Comparison of ENCODE assay signal across 8 cellular contexts in the genomic region with DNA sequence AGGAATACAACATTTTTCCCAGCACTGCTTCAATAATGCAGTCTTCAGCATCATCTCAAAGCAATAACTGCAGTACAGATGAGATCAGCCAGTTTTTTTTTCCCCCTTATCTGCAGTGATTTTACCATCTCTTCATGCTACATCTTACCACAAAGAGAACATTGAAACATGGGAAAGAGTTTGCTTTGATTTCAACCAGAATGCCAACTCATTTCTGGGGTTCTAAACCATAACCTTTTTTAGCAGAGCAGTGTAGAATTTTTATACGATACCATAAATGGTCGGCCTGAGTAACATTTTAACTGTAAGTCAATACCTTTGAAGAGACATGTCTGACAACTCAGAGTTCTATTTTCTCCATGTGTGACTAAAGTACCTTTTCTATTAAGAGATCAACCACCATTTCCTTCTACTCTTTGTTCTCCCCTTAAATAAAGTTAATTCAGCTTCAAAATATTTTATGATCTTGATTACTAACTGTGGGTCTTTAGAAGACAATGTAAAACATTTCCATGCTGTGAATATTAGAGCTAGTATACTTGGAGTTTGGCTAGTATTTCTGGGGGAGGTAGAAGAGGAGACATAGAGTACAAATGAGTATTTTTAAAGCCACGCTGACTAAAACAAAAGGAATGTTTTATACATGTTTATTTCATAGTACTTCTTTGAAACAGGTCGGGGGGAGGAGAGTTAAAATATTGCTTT.
DNase-seq lines count a peak whose midpoint lies in the region; ATAC-seq, FAIRE-seq and TF ChIP-seq lines count a peak whose summit lies in the region.

No MANE protein-coding gene starts in this region.

- no peak for TF ChIP-seq POLR2A in transverse colon (IDR thresholded peaks at IDR 0.05)

- H3K36me3 ChIP-seq in CD4-positive, CD25-positive, alpha-beta regulatory T cell (ENCODE audit: control insufficient read depth, insufficient read depth, low read length), result no peaks in the 10 kb centered on the region
- H3K36me3 ChIP-seq in transverse colon, result no peaks in the 10 kb centered on the region

- H3K27me3 ChIP-seq in CD4-positive, CD25-positive, alpha-beta regulatory T cell (ENCODE audit: control insufficient read depth, insufficient read depth, low read length), result no peaks in the 10 kb centered on the region
- no peaks in the 10 kb centered on the region for H3K27me3 ChIP-seq in transverse colon

- intact Hi-C loops in transverse colon (cut with DNase I; ENCODE audit: low total_unique reads), result no loop called here

- peak overlapping the region in 1 of 4 donors; percentile 24 for H3K4me3 Mint-ChIP-seq in CD4-positive, CD25-positive, alpha-beta regulatory T cell
- no peak overlapping the region for H3K4me3 Mint-ChIP-seq in effector memory CD8-positive, alpha-beta T cell

- in situ Hi-C loops in transverse colon (cut with MboI; ENCODE audit: low pct_ligation_motif_present in 1 of 4, low pct_unique_long_range_greater_than_20kb in 1 of 4, low sequenced_read_pairs in 3 of 4), result no loop called here

- peaks cover 16% of the 10 kb centered on the region for H3K36me3 Mint-ChIP-seq in CD4-positive, CD25-positive, alpha-beta regulatory T cell
- no peaks in the 10 kb centered on the region for H3K36me3 Mint-ChIP-seq in effector memory CD8-positive, alpha-beta T cell (ENCODE audit: insufficient read depth)

- H3K4me1 Mint-ChIP-seq in CD4-positive, CD25-positive, alpha-beta regulatory T cell, result peaks cover 26 to 34% (median 31%) of the 10 kb centered on the region in 4 donors
- H3K4me1 Mint-ChIP-seq in effector memory CD8-positive, alpha-beta T cell (ENCODE audit: low read depth in 2 of 2), result peaks cover 4 to 23% of the 10 kb centered on the region in 2 donors

- no peak for TF ChIP-seq CTCF in transverse colon (IDR thresholded peaks at IDR 0.05)

- POLR2A ChIA-PET in HEK293T (lab: Yijun Ruan, JAX), result no interaction called here

- DNase-seq in CD4-positive, CD25-positive, alpha-beta regulatory T cell, result peak in 1 of 3 donors; percentile 29
- DNase-seq in HEK293T (ENCODE audit: extremely low spot score), result no peak
- DNase-seq in transverse colon, result no peak
- DNase-seq in effector memory CD8-positive, alpha-beta T cell, result no peak
- DNase-seq in cerebellar cortex (ENCODE audit: low spot score), result no peak

- peaks cover 4% of the 10 kb centered on the region for H3K4me1 ChIP-seq in CD4-positive, CD25-positive, alpha-beta regulatory T cell (ENCODE audit: control insufficient read depth, insufficient read depth, low read length, poor library complexity, severe bottlenecking)
- peaks cover 0 to 30% (median 18%) of the 10 kb centered on the region in 4 donors for H3K4me1 ChIP-seq in transverse colon

- 28 to 31% methylated on average over 4 of the region's 4 CpGs for WGBS in transverse colon (ENCODE audit: low coverage in 1 of 2), 2 donors

- peak; percentile 15 for FAIRE-seq in endometrium (lab: Jason Lieb, UNC)

- H3K9me3 ChIP-seq in CD4-positive, CD25-positive, alpha-beta regulatory T cell (ENCODE audit: control insufficient read depth in 2 of 2, low read length in 2 of 2), result no peaks in the 10 kb centered on the region
- no peaks in the 10 kb centered on the region for H3K9me3 ChIP-seq in transverse colon

- H3K9me3 Mint-ChIP-seq in CD4-positive, CD25-positive, alpha-beta regulatory T cell, result no peaks in the 10 kb centered on the region
- H3K9me3 Mint-ChIP-seq in effector memory CD8-positive, alpha-beta T cell, result no peaks in the 10 kb centered on the region

- CTCF ChIA-PET in HEK293T (lab: Yijun Ruan, JAX), result no interaction called here

- no peak for ATAC-seq in CD4-positive, CD25-positive, alpha-beta regulatory T cell (ENCODE audit: low read depth in 2 of 2)
- ATAC-seq in GM19395 (IDR thresholded peaks at IDR 0.05; ENCODE audit: unreplicated experiment) (peak; percentile 75), HG03432 (IDR thresholded peaks at IDR 0.05; ENCODE audit: unreplicated experiment) (peak; percentile 84)
- ATAC-seq in effector memory CD8-positive, alpha-beta T cell (replicated peaks), result no peak

- peak overlapping the region; percentile 42 for H3K4me3 ChIP-seq in CD4-positive, CD25-positive, alpha-beta regulatory T cell (ENCODE audit: low read depth, low read length)
- no peak overlapping the region for H3K4me3 ChIP-seq in transverse colon

- peak overlapping the region in 2 of 3 donors; percentile 20 to 33 for H3K27ac Mint-ChIP-seq in CD4-positive, CD25-positive, alpha-beta regulatory T cell
- peak overlapping the region in 1 of 2 donors; percentile 58 for H3K27ac Mint-ChIP-seq in effector memory CD8-positive, alpha-beta T cell

- peak overlapping the region; percentile 6 for H3K27ac ChIP-seq in CD4-positive, CD25-positive, alpha-beta regulatory T cell (ENCODE audit: insufficient read depth, low read length, poor library complexity, severe bottlenecking)
- H3K27ac ChIP-seq in transverse colon, result peak overlapping the region in 2 of 4 donors; percentile 1 to 13

- H3K27me3 Mint-ChIP-seq in CD4-positive, CD25-positive, alpha-beta regulatory T cell, result no peaks in the 10 kb centered on the region
- H3K27me3 Mint-ChIP-seq in effector memory CD8-positive, alpha-beta T cell, result no peaks in the 10 kb centered on the region

- no peak for TF ChIP-seq EP300 in transverse colon (IDR thresholded peaks at IDR 0.05; ENCODE audit: low read depth)

TF ChIP-seq in HEK293T, 16 proteins besides CTCF, POLR2A, EP300 and RAD21:
- TF ChIP-seq, protein P1, sequence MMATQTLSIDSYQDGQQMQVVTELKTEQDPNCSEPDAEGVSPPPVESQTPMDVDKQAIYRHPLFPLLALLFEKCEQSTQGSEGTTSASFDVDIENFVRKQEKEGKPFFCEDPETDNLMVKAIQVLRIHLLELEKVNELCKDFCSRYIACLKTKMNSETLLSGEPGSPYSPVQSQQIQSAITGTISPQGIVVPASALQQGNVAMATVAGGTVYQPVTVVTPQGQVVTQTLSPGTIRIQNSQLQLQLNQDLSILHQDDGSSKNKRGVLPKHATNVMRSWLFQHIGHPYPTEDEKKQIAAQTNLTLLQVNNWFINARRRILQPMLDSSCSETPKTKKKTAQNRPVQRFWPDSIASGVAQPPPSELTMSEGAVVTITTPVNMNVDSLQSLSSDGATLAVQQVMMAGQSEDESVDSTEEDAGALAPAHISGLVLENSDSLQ (IDR thresholded peaks at IDR 0.05), result no peak
- TF ChIP-seq ELF4 (IDR thresholded peaks at IDR 0.05), result no peak
- TF ChIP-seq CTBP1 (IDR thresholded peaks at IDR 0.05; ENCODE audit: borderline replicate concordance), result no peak
- TF ChIP-seq ZNF384 (IDR thresholded peaks at IDR 0.05), result no peak
- TF ChIP-seq HDGF (IDR thresholded peaks at IDR 0.05; ENCODE audit: borderline replicate concordance), result no peak
- no peak for TF ChIP-seq SUZ12 (IDR thresholded peaks at IDR 0.05)
- no peak for TF ChIP-seq FOXK2 (IDR thresholded peaks at IDR 0.05)
- TF ChIP-seq TARDBP (IDR thresholded peaks at IDR 0.05), result no peak
- no peak for TF ChIP-seq LEF1 (IDR thresholded peaks at IDR 0.05; ENCODE audit: borderline replicate concordance)
- no peak for TF ChIP-seq BHLHE40 (IDR thresholded peaks at IDR 0.05; ENCODE audit: borderline replicate concordance)
- no peak for TF ChIP-seq ARNT (IDR thresholded peaks at IDR 0.05)
- no peak for TF ChIP-seq FOXM1 (IDR thresholded peaks at IDR 0.05; ENCODE audit: borderline replicate concordance)
- TF ChIP-seq FOXA1 (IDR thresholded peaks at IDR 0.05), result no peak
- no peak for TF ChIP-seq SP1 (IDR thresholded peaks at IDR 0.05)
- no peak for TF ChIP-seq L3MBTL2 (conservative IDR thresholded peaks at IDR 0.05)

Comparison
In these comparisons a context has a peak if more than half of its experiments do, and no peak if none do; other contexts are left out.
1. ATAC-seq: peak in GM19395 (single experiment) and HG03432 (single experiment); none in CD4-positive, CD25-positive, alpha-beta regulatory T cell (0 of 2) and effector memory CD8-positive, alpha-beta T cell (single experiment).